In the genomic region with DNA sequence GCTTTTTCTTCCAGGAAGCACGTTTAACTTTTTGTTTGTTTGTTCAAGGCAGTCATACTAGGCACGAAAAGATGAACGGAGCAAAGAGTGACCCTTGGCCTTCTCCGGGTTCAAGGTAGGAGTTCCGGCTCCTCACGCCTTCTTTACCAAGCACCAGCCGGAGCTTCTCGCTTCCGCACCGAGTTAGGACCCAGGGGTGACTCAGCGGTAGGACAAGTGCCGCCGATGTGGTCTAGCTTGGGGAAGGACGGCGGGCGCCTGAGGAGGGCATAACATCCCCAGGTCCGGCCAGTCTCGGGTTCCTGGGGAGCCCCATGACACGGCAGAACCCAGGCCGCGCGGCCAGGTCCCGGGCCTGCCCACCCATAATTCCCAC, we compare ENCODE assay signal across 8 cellular contexts. TPM values are rescaled to one million over a fixed set of nuclear protein-coding genes. Genes with fewer than 3 reads are reported as not detected.
DNase-seq lines count a peak whose midpoint lies in the region; ATAC-seq and TF ChIP-seq lines count a peak whose summit lies in the region.

No MANE protein-coding gene starts in this region.

- H3K27ac ChIP-seq in osteoblast (ENCODE audit: low read depth, low read length) (peak overlapping the region; percentile 88), vagina (peak overlapping the region; percentile 77)

- H2AFZ ChIP-seq in osteoblast (ENCODE audit: low read length): peak overlapping the region; percentile 86

- H3K4me1 ChIP-seq in osteoblast (ENCODE audit: insufficient read depth, low read length) (peaks cover 25% of the 10 kb centered on the region), vagina (peaks cover 38% of the 10 kb centered on the region)

- TF ChIP-seq POLR2A in vagina (IDR thresholded peaks at IDR 0.05): no peak

- peak overlapping the region; percentile 95 for H3K4me2 ChIP-seq in osteoblast (ENCODE audit: insufficient read depth, low read length)

- intact Hi-C loops in vagina (cut with DNase I): loop anchor here (10.0 kb wide), 1 partner anchor 109 kb away; the partner anchor contains the start of gene GPR61

- H3K4me3 ChIP-seq in fibroblast of pulmonary artery (replicated peaks; ENCODE audit: low read depth, low read length) (peak overlapping the region; percentile 97), osteoblast (ENCODE audit: insufficient read depth, low read length) (peak overlapping the region; percentile 81), vagina (peak overlapping the region; percentile 53 to 73)

- H3K9me3 ChIP-seq in osteoblast (ENCODE audit: low read depth, low read length): no peaks in the 10 kb centered on the region
- H3K9me3 ChIP-seq in vagina: no peaks in the 10 kb centered on the region

- DNase-seq in NCI-H2171 (lab: John Stamatoyannopoulos, UW): peak; percentile 34
- no peak for DNase-seq in NCI-H2171 treated with DMSO at 0.1 percent for 48 hours (lab: John Stamatoyannopoulos, UW)
- peak; percentile 20 for DNase-seq in NCI-H510A (lab: John Stamatoyannopoulos, UW)
- peak; percentile 64 for DNase-seq in activated T-cell treated with anti-CD3 and anti-CD28 coated beads for 48 hours (ENCODE audit: low read depth)
- peak; percentile 38 for DNase-seq in fibroblast of pulmonary artery (ENCODE audit: low read depth)
- no peak for DNase-seq in osteoblast (ENCODE audit: insufficient read length, low spot score, missing footprints)
- DNase-seq in vagina (ENCODE audit: extremely low spot score in 2 of 2): no peak

- H3K27me3 ChIP-seq in osteoblast (ENCODE audit: insufficient read depth, low read length) (no peaks in the 10 kb centered on the region), vagina (no peaks in the 10 kb centered on the region)

- H4K20me1 ChIP-seq in osteoblast (ENCODE audit: insufficient read depth, low read length): peaks cover 16% of the 10 kb centered on the region

- TF ChIP-seq CTCF in fibroblast of pulmonary artery (IDR thresholded peaks at IDR 0.05; ENCODE audit: low read length, missing control alignments) (no peak), osteoblast (IDR thresholded peaks at IDR 0.05; ENCODE audit: extremely low read depth, low read depth, low read length) (no peak), vagina (IDR thresholded peaks at IDR 0.05) (no peak)

- peak; percentile 19 for ATAC-seq in HG02763 (IDR thresholded peaks at IDR 0.05; ENCODE audit: unreplicated experiment)

- peaks cover 9% of the 10 kb centered on the region for H3K36me3 ChIP-seq in osteoblast (ENCODE audit: insufficient read depth, low read length)
- H3K36me3 ChIP-seq in vagina: peaks cover 0 to 6% of the 10 kb centered on the region in 2 donors

- H3K79me2 ChIP-seq in osteoblast (ENCODE audit: insufficient read depth, low read length): peaks cover 60% of the 10 kb centered on the region

RNA-seq across cellular contexts. Expression of gene PSMA5, which starts 0.4 kb away (rescaled TPM):
- 41.5 and 45.6 TPM in 2 replicates for total RNA-seq in osteoblast
- 23.1 TPM for total RNA-seq in vagina

RNA-seq across cellular contexts. Expression of gene SORT1, which starts 28.2 kb away (rescaled TPM):
- total RNA-seq in osteoblast: 45.1 and 48.5 TPM in 2 replicates
- 30.7 TPM for total RNA-seq in vagina

RNA-seq across cellular contexts. Expression of gene SYPL2, which starts 40.5 kb away (rescaled TPM):
- total RNA-seq in osteoblast (0.88 and 1.8 TPM in 2 replicates), vagina (1.5 TPM)

RNA-seq across cellular contexts. Expression of gene ATXN7L2, which starts 57.8 kb away (rescaled TPM):
- total RNA-seq in osteoblast (1.8 and 3.5 TPM in 2 replicates), vagina (4.9 TPM)

Comparison
In these comparisons a context has a peak if more than half of its experiments do, and no peak if none do; other contexts are left out.
1. DNase-seq: peak in NCI-H2171 (single experiment), NCI-H510A (single experiment), activated T-cell treated with anti-CD3 and anti-CD28 coated beads for 48 hours (single experiment) and fibroblast of pulmonary artery (single experiment); none in NCI-H2171 treated with DMSO at 0.1 percent for 48 hours (single experiment), osteoblast (single experiment) and vagina (0 of 2).
2. Peak in every context shown above with its lines, with median percentiles within 50 percentile points of each other: H3K4me3 ChIP-seq.